In the genomic region with DNA sequence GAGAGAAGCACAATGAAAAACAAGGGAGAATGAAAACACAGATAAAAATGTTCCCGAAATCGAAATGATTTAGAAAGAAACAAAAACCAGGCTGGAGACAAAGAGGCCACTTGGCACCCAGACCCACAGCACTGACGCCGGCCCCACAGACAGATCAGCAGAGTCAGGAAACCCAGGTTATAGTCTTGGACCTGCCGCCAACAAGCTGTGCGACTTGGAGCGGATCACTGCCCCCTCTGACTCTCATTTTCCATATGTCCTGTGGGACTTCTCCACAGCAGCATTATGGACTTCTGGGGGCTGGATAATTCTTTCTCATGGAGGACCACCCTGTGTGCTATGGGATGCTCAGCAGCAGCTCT, we compare ENCODE assay signal across 16 cellular contexts.
"Had no signal": no experiment of that assay in that cellular context is flagged by ENCODE, and none has a peak within 500 bp of the region (broad histone marks: within the 10 kb centered on the region; RNA-seq: fewer than 3 reads in every experiment).

No MANE protein-coding gene starts in this region.

- H3K4me1 Mint-ChIP-seq: activated CD8-positive, alpha-beta memory T cell treated with anti-CD3 and anti-CD28 coated beads, Interleukin-2, amount 10 ng/mL, durations not matched to agents 7 days and 5 days; activated T-helper 17 cell treated with anti-CD3 and anti-CD28 coated beads, Interleukin-2, amount 50 U/mL, for 72 hours had no signal

- ATAC-seq: activated CD8-positive, alpha-beta memory T cell treated with anti-CD3 and anti-CD28 coated beads, Interleukin-2, amount 10 ng/mL, durations not matched to agents 7 days and 5 days; activated T-helper 17 cell treated with anti-CD3 and anti-CD28 coated beads, Interleukin-2, amount 50 U/mL, for 72 hours had no signal

- H3K27ac ChIP-seq: brain microvascular endothelial cell, esophagus muscularis mucosa, tibial artery had no signal

- H3K36me3 Mint-ChIP-seq: activated CD4-positive, alpha-beta memory T cell treated with anti-CD3 and anti-CD28 coated beads for 36 hours; mesothelial cell of epicardium; natural killer cell treated with Interleukin-12 subunit alpha and Interleukin-12 subunit beta and Interleukin-15 and Interleukin-18, amount 100 ng/mL, for 72 hours had no signal

- H3K36me3 ChIP-seq: brain microvascular endothelial cell, esophagus muscularis mucosa, tibial artery had no signal

- H3K4me1 ChIP-seq: tibial artery had no signal

- H3K9me3 Mint-ChIP-seq: activated CD4-positive, alpha-beta memory T cell treated with anti-CD3 and anti-CD28 coated beads for 36 hours; activated naive CD4-positive, alpha-beta T cell treated with anti-CD3 and anti-CD28 coated beads for 36 hours; activated T-helper 17 cell treated with anti-CD3 and anti-CD28 coated beads, Interleukin-2, amount 50 U/mL, for 72 hours; mesothelial cell of epicardium; natural killer cell treated with Interleukin-12 subunit alpha and Interleukin-12 subunit beta and Interleukin-15 and Interleukin-18, amount 100 ng/mL, for 72 hours had no signal

- H3K9me3 ChIP-seq: esophagus muscularis mucosa, tibial artery had no signal

- H3K4me3 ChIP-seq: esophagus muscularis mucosa, lung, tibial artery had no signal

- H3K4me3 Mint-ChIP-seq: activated CD4-positive, alpha-beta memory T cell treated with anti-CD3 and anti-CD28 coated beads for 36 hours; activated CD8-positive, alpha-beta memory T cell treated with anti-CD3 and anti-CD28 coated beads, Interleukin-2, amount 10 ng/mL, durations not matched to agents 7 days and 5 days; activated naive CD4-positive, alpha-beta T cell treated with anti-CD3 and anti-CD28 coated beads for 36 hours; activated T-helper 17 cell treated with anti-CD3 and anti-CD28 coated beads, Interleukin-2, amount 50 U/mL, for 72 hours; mesothelial cell of epicardium; natural killer cell treated with Interleukin-12 subunit alpha and Interleukin-12 subunit beta and Interleukin-15 and Interleukin-18, amount 100 ng/mL, for 72 hours had no signal

- H3K27me3 ChIP-seq: brain microvascular endothelial cell had no signal

- DNase-seq: activated CD4-positive, alpha-beta memory T cell treated with anti-CD3 and anti-CD28 coated beads for 36 hours; activated CD8-positive, alpha-beta memory T cell treated with anti-CD3 and anti-CD28 coated beads, Interleukin-2, amount 10 ng/mL, durations not matched to agents 7 days and 5 days; activated naive CD4-positive, alpha-beta T cell treated with anti-CD3 and anti-CD28 coated beads for 36 hours; activated T-cell treated with anti-CD3 and anti-CD28 coated beads, Interleukin-2, amount 50 U/mL, for 1 hour; brain microvascular endothelial cell; cortex of kidney; effector CD4-positive, alpha-beta T cell; retina; stimulated activated naive CD4-positive, alpha-beta T cell; substantia nigra; tibial artery had no signal

- H3K27ac Mint-ChIP-seq: activated CD4-positive, alpha-beta memory T cell treated with anti-CD3 and anti-CD28 coated beads for 36 hours; activated CD8-positive, alpha-beta memory T cell treated with anti-CD3 and anti-CD28 coated beads, Interleukin-2, amount 10 ng/mL, durations not matched to agents 7 days and 5 days; activated naive CD4-positive, alpha-beta T cell treated with anti-CD3 and anti-CD28 coated beads for 36 hours; activated T-helper 17 cell treated with anti-CD3 and anti-CD28 coated beads, Interleukin-2, amount 50 U/mL, for 72 hours; mesothelial cell of epicardium; natural killer cell treated with Interleukin-12 subunit alpha and Interleukin-12 subunit beta and Interleukin-15 and Interleukin-18, amount 100 ng/mL, for 72 hours had no signal
